Comparison of ENCODE assay signal across 8 cellular contexts in the genomic region with DNA sequence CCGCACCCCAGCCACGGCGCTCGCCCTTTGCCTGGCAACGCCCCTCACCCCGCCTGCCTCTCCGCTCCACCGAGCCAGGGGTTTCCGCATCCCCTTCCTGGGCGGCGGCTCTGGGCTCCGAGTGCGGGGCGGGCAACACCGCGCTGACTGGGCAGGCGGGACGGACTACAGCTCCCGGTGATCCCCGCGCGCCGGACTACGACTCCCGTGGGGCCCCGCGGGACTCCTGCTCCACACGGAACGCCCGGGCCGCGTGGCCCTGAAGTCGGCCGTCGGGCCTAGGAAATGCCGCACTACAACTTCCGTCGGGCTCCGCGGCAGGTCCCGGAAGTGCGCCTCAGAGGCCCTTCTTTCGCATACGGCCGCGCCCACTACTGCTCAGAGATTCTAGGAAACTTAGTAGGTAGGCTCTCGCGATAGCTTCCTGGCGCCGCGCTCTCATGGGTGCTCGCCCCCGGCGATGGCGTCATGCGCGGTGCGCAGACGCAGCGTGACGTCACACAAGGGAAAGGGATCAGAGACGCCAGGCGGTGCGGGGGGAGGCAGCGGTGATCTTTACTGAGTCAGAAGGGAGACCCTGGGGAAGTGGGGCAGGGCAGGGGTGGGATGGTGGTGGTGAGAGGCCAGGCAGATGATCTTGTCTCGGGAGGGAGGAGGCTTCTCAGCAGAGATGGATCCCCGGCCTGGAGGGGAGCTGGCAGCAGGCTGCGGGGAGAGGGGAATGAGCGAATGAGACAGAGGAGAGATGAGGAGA. TPM values are rescaled to one million over a fixed set of nuclear protein-coding genes. Genes with fewer than 3 reads are reported as not detected.
A peak's percentile ranks its signal among the peaks of the same experiment; 100 is the strongest.
DNase-seq lines count a peak whose midpoint lies in the region; ATAC-seq and FAIRE-seq lines count a peak whose summit lies in the region.

A gene with protein sequence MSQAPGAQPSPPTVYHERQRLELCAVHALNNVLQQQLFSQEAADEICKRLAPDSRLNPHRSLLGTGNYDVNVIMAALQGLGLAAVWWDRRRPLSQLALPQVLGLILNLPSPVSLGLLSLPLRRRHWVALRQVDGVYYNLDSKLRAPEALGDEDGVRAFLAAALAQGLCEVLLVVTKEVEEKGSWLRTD (minus strand): TSS at position 123 of the 754 bp plus-strand sequence. CDS start 760 bp downstream, outside the sequence.

- DNase-seq in GM18507 (ENCODE audit: extremely low spot score, insufficient read length, low read depth) (peak; percentile 100), NCI-H2081 (lab: John Stamatoyannopoulos, UW) (peak; percentile 97 to 98), T1000 (lab: John Stamatoyannopoulos, UW) (peak; percentile 95), astrocyte of the hippocampus (ENCODE audit: low read depth, low spot score) (peak; percentile 100), hepatic stellate cell (ENCODE audit: low spot score) (peak; percentile 98), aorta (peak; percentile 99)

- peak within 1 kb of the TSS; percentile 34 for H3K27ac ChIP-seq in rectal smooth muscle tissue (ENCODE audit: low read depth, low read length)
- peak within 1 kb of the TSS in 1 of 2 donors; percentile 2 for H3K27ac ChIP-seq in aorta (ENCODE audit: low read depth in 1 of 2, low read length in 2 of 2)

- H3K4me1 ChIP-seq in rectal smooth muscle tissue (ENCODE audit: control insufficient read depth, insufficient read depth, low read length) (no peaks in the 10 kb centered on the region), aorta (ENCODE audit: control insufficient read depth in 1 of 2, insufficient read depth in 2 of 2, low read length in 2 of 2) (no peaks in the 10 kb centered on the region)

- H3K4me3 ChIP-seq in rectal smooth muscle tissue (ENCODE audit: low read length) (peak within 1 kb of the TSS; percentile 83), aorta (ENCODE audit: low read length in 2 of 2) (peak within 1 kb of the TSS; percentile 51 to 63)

- H3K27me3 ChIP-seq in rectal smooth muscle tissue (ENCODE audit: control insufficient read depth, insufficient read depth, low read length): peaks cover 7% of the 10 kb centered on the region
- H3K27me3 ChIP-seq in aorta (ENCODE audit: control insufficient read depth in 1 of 2, insufficient read depth in 2 of 2, low read length in 1 of 2): no peaks in the 10 kb centered on the region

- ATAC-seq in HG02981 (IDR thresholded peaks at IDR 0.05; ENCODE audit: unreplicated experiment): peak; percentile 84
- ATAC-seq in aorta (ENCODE audit: low FRiP score): peak; percentile 96

- peak; percentile 98 for FAIRE-seq in GM18507 (lab: Jason Lieb, UNC)

- H3K9ac ChIP-seq in rectal smooth muscle tissue (ENCODE audit: low read length): peak within 1 kb of the TSS; percentile 66

- no peaks in the 10 kb centered on the region for H3K9me3 ChIP-seq in aorta (ENCODE audit: control insufficient read depth, low read length)

- H3K36me3 ChIP-seq in rectal smooth muscle tissue (ENCODE audit: control insufficient read depth, insufficient read depth, low read length) (no peaks in the 10 kb centered on the region), aorta (ENCODE audit: control insufficient read depth in 1 of 2, insufficient read depth in 2 of 2, low read length in 1 of 2) (no peaks in the 10 kb centered on the region)

- WGBS in aorta, 2 donors: 1 to 2% methylated on average over 69 of the region's 69 CpGs

- intact Hi-C loops in aorta (cut with DNase I): no loop called here

RNA-seq across cellular contexts. Expression of the gene that starts here (rescaled TPM):
- total RNA-seq in aorta: 10 to 100 TPM; 26.6 to 34.2 TPM
- polyA plus RNA-seq in aorta: 10 to 100 TPM; 40.2 to 76.1 TPM
